26 cellular contexts compared by ENCODE assay signal in the genomic region with DNA sequence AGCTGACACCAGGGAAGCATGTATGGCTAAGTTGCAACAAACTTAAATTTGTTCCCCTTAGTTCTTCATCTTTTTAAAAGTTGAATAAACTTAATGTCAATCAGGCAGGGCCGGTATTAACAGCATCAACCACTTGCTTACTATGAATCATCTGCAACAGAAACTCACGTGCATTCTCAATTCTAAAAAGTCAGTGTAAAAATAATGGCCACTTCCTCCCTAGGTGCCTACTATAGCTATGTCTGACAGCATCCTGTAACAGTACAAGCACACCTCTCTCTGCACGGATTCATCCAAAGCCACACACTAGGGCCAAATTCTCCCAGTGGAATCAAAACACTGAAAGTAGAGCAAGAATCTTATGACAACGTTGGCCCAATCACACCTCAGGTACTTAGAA. TPM values are rescaled to one million over a fixed set of nuclear protein-coding genes. Genes with fewer than 3 reads are reported as not detected.
DNase-seq lines count a peak whose midpoint lies in the region; ATAC-seq, FAIRE-seq and TF ChIP-seq lines count a peak whose summit lies in the region.
"Had no signal": no experiment of that assay in that cellular context is flagged by ENCODE, and none has a peak within 500 bp of the region (broad histone marks: within the 10 kb centered on the region; RNA-seq: fewer than 3 reads in every experiment).

No MANE protein-coding gene starts in this region.

- H3K36me3 ChIP-seq in brain microvascular endothelial cell (replicated peaks), result no peaks in the 10 kb centered on the region
- H3K36me3 ChIP-seq: suprapubic skin had no signal

- H3K4me3 ChIP-seq in GM12865 (ENCODE audit: low read depth, low read length) (no peak overlapping the region), brain microvascular endothelial cell (ENCODE audit: low read depth, low read length) (no peak overlapping the region)
- H3K4me3 ChIP-seq: suprapubic skin had no signal

- H3K27ac Mint-ChIP-seq in activated T-cell treated with anti-CD3 and anti-CD28 coated beads, Interleukin-2, amount 50 U/mL, for 72 hours, result no peak overlapping the region
- H3K27ac Mint-ChIP-seq: activated naive CD4-positive, alpha-beta T cell treated with anti-CD3 and anti-CD28 coated beads for 36 hours; effector memory CD8-positive, alpha-beta T cell; naive thymus-derived CD4-positive, alpha-beta T cell had no signal

- H3K27me3 ChIP-seq in brain microvascular endothelial cell (replicated peaks), result no peaks in the 10 kb centered on the region

- H3K4me3 Mint-ChIP-seq in activated T-cell treated with anti-CD3 and anti-CD28 coated beads, Interleukin-2, amount 50 U/mL, for 72 hours, result no peak overlapping the region
- H3K4me3 Mint-ChIP-seq: activated naive CD4-positive, alpha-beta T cell treated with anti-CD3 and anti-CD28 coated beads for 36 hours; effector memory CD8-positive, alpha-beta T cell; naive thymus-derived CD4-positive, alpha-beta T cell had no signal

- H3K27me3 Mint-ChIP-seq in activated T-cell treated with anti-CD3 and anti-CD28 coated beads, Interleukin-2, amount 50 U/mL, for 72 hours (ENCODE audit: low read depth), result peaks cover 14% of the 10 kb centered on the region

- no peaks in the 10 kb centered on the region for H3K9me3 Mint-ChIP-seq in activated T-cell treated with anti-CD3 and anti-CD28 coated beads, Interleukin-2, amount 50 U/mL, for 72 hours
- H3K9me3 Mint-ChIP-seq: activated naive CD4-positive, alpha-beta T cell treated with anti-CD3 and anti-CD28 coated beads for 36 hours; effector memory CD8-positive, alpha-beta T cell; naive thymus-derived CD4-positive, alpha-beta T cell had no signal

- TF ChIP-seq CTCF in GM12865 (IDR thresholded peaks at IDR 0.05; ENCODE audit: insufficient read depth, low read depth, low read length, missing control alignments) (no peak), brain microvascular endothelial cell (IDR thresholded peaks at IDR 0.05; ENCODE audit: low read depth, low read length, missing control alignments) (no peak)

- DNase-seq in GM12865 (ENCODE audit: low read depth) (peak; percentile 58), SKM-1 treated with dmso at 0.1 percent for 144 hours (lab: John Stamatoyannopoulos, UW; ENCODE audit: unreplicated experiment) (no peak), brain microvascular endothelial cell (no peak), urothelium cell line (ENCODE audit: low spot score) (no peak)
- no peak for DNase-seq in activated T-cell treated with anti-CD3 and anti-CD28 coated beads, Interleukin-2, amount 50 U/mL, for 72 hours
- DNase-seq: activated CD4-positive, alpha-beta T cell treated with anti-CD3 and anti-CD28 coated beads, Interleukin-2, amount 50 U/mL, for 1 hour; activated naive CD4-positive, alpha-beta T cell treated with anti-CD3 and anti-CD28 coated beads for 36 hours; DMS 273 treated with DMSO at 0.1 percent for 48 hours; effector memory CD8-positive, alpha-beta T cell; Karpas-422; left cardiac atrium; mesenchymal stem cell; naive thymus-derived CD4-positive, alpha-beta T cell; NCI-H1105; NCI-H69; OCI-M1; SHP77 treated with DMSO at 0.1 percent for 48 hours; stimulated activated CD8-positive, alpha-beta memory T cell treated with anti-CD3 and anti-CD28 coated beads, Interleukin-4, amount 100 ng/mL, for 48 hours had no signal

- H3K4me1 Mint-ChIP-seq in activated T-cell treated with anti-CD3 and anti-CD28 coated beads, Interleukin-2, amount 50 U/mL, for 72 hours (ENCODE audit: low read depth), result peaks cover 6% of the 10 kb centered on the region

- ATAC-seq in GM18870 (IDR thresholded peaks at IDR 0.05; ENCODE audit: unreplicated experiment) (peak; percentile 76), GM21619 (IDR thresholded peaks at IDR 0.05; ENCODE audit: unreplicated experiment) (peak; percentile 79), HG03520 (IDR thresholded peaks at IDR 0.05; ENCODE audit: unreplicated experiment) (peak; percentile 80)
- no peak for ATAC-seq in activated T-cell treated with anti-CD3 and anti-CD28 coated beads, Interleukin-2, amount 50 U/mL, for 72 hours (replicated peaks in 1 of 2)
- ATAC-seq: effector memory CD8-positive, alpha-beta T cell; left cardiac atrium; naive thymus-derived CD4-positive, alpha-beta T cell had no signal

- no peaks in the 10 kb centered on the region for H3K36me3 Mint-ChIP-seq in activated T-cell treated with anti-CD3 and anti-CD28 coated beads, Interleukin-2, amount 50 U/mL, for 72 hours (ENCODE audit: insufficient read depth in 2 of 2)
- H3K36me3 Mint-ChIP-seq: naive thymus-derived CD4-positive, alpha-beta T cell had no signal

- in situ Hi-C loops in brain microvascular endothelial cell (cut with HindIII; ENCODE audit: low pct_ligation_motif_present, low sequenced_read_pairs), result no loop called here

- no peak overlapping the region for H3K27ac ChIP-seq in brain microvascular endothelial cell
- H3K27ac ChIP-seq: C4-2B, suprapubic skin had no signal

- FAIRE-seq in urothelium cell line (lab: Jason Lieb, UNC), result no peak
- FAIRE-seq: astrocyte, H54 had no signal

RNA-seq across cellular contexts. Expression of gene PPP1R36, which starts 48.6 kb away (rescaled TPM):
- total RNA-seq in activated T-cell treated with anti-CD3 and anti-CD28 coated beads, Interleukin-2, amount 50 U/mL, for 72 hours, result under 1 TPM in 1 of 2 donors, not detected in 1; 0.16 TPM
- total RNA-seq: activated naive CD4-positive, alpha-beta T cell treated with anti-CD3 and anti-CD28 coated beads for 36 hours; T-helper 1 cell treated with Interleukin-12 subunit alpha and Interleukin-12 subunit beta and Interleukin-4 antibody, amounts not matched to agents 30 ng/mL and 1 ng/mL, for 36 hours had no signal

RNA-seq across cellular contexts. Expression of gene HSPA2, which starts 57.9 kb away (rescaled TPM):
- total RNA-seq in activated T-cell treated with anti-CD3 and anti-CD28 coated beads, Interleukin-2, amount 50 U/mL, for 72 hours, result 1 to 10 TPM; 5.5 to 7.7 TPM

Comparison
In these comparisons a context has a peak if more than half of its experiments do, and no peak if none do; other contexts are left out.
1. ATAC-seq: peak in GM18870 (single experiment), GM21619 (single experiment) and HG03520 (single experiment); none in activated T-cell treated with anti-CD3 and anti-CD28 coated beads, Interleukin-2, amount 50 U/mL, for 72 hours (0 of 2).